ENCODE assay signal across 8 cellular contexts in the genomic region with DNA sequence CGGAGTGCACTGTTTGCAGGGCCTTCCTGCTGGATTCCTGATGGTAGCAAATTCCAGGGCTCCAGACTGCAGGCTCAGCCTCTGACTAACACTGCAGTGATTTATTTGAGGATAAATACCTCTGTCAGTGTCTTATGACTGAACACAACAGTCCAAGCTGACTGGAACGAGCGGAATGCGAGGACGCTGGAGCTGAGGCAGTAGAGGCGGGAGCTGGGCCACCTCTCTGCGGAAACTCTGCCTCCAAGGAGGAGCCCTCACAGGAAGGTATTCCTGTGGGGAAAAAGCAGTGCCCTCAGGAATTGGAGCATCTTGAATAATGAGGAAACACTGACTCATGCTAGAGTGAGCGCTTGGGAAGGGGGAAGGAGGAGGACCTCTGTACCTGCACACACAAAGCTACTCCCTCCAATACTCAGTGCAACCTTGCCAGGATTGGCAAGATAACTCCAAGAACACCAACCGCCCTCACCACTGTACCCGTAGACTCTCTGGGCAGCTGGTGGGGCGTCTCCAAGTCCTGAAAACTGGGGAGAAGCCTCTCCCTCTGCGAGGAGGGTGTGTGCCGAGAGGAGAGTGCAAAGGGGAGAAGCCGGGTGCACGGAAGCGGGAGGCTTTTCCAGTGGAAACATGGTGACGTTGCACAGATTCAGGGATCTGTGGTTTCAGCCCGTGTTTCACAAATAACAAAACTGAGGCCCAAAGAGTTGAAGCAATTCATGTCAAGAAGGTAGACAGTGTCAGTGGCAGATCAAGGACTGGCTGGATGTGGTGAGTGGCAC. TPM values are rescaled to one million over a fixed set of nuclear protein-coding genes. Genes with fewer than 3 reads are reported as not detected.
DNase-seq lines count a peak whose midpoint lies in the region; ATAC-seq and TF ChIP-seq lines count a peak whose summit lies in the region.

No MANE protein-coding gene starts in this region.

- peaks cover 42% of the 10 kb centered on the region for H3K4me1 ChIP-seq in PC-3 (ENCODE audit: insufficient read depth, low read length)
- peaks cover 21 to 29% of the 10 kb centered on the region in 2 donors for H3K4me1 ChIP-seq in uterus

- no peak for TF ChIP-seq POLR2A in uterus (IDR thresholded peaks at IDR 0.05)

- peak overlapping the region; percentile 51; the same call in 1 of the 2 replicates for H3K4me3 ChIP-seq in PC-3 (ENCODE audit: low read length)
- H3K4me3 ChIP-seq in uterus = no peak overlapping the region

- H3K27me3 ChIP-seq in PC-3 (ENCODE audit: low read length) = no peaks in the 10 kb centered on the region
- H3K27me3 ChIP-seq in uterus = no peaks in the 10 kb centered on the region

- H3F3A ChIP-seq in PC-3 (ENCODE audit: low read length, unreplicated experiment) = peaks cover 6% of the 10 kb centered on the region

- H3K79me2 ChIP-seq in PC-3 (ENCODE audit: low read length) = peaks cover 73% of the 10 kb centered on the region

- peaks cover 8% of the 10 kb centered on the region for H4K20me1 ChIP-seq in PC-3 (ENCODE audit: low read length)

- in situ Hi-C loops in GM13977 (cut with MboI; ENCODE audit: low pct_unique_long_range_greater_than_20kb, low sequenced_read_pairs, unreplicated experiment) = no loop called here

- H3K27ac ChIP-seq in PC-3 (ENCODE audit: low read length) (peak overlapping the region; percentile 88), uterus (peak overlapping the region; percentile 86 to 94)

- H3K36me3 ChIP-seq in PC-3 (ENCODE audit: low read depth, low read length) (0 out of 2 replicates have a peak, but pooled peaks cover 6% of the 10 kb centered on the region), uterus (no peaks in the 10 kb centered on the region)

- peak overlapping the region; percentile 85 for H3K27ac Mint-ChIP-seq in endothelial cell (ENCODE audit: unreplicated experiment)
- peak overlapping the region; percentile 96 for H3K27ac Mint-ChIP-seq in mesothelial cell of epicardium

- H3K4me3 Mint-ChIP-seq in endothelial cell (ENCODE audit: unreplicated experiment) = peak overlapping the region; percentile 14
- H3K4me3 Mint-ChIP-seq in mesothelial cell of epicardium = no peak overlapping the region

- peak; percentile 96 for ATAC-seq in PC-3

- CTCF ChIA-PET in PC-3 (lab: Charles Lee) = interaction anchor here (0.6 to 0.8 kb wide), 3 partner anchors 24 to 61 kb away, joined by 3 read pairs; no protein-coding TSS in a partner anchor

- H3K4me2 ChIP-seq in PC-3 (ENCODE audit: low read length) = peak overlapping the region; percentile 80

- H3K27me3 Mint-ChIP-seq in endothelial cell (ENCODE audit: unreplicated experiment) = peaks cover 14% of the 10 kb centered on the region
- H3K27me3 Mint-ChIP-seq in mesothelial cell of epicardium (ENCODE audit: low read depth) = no peaks in the 10 kb centered on the region

- no TSS peak for BruUV-seq in PC-3 (replicated peaks; lab: Mats Ljungman, UMichigan)

- H3K36me3 Mint-ChIP-seq in endothelial cell (ENCODE audit: low read depth, unreplicated experiment) (peaks cover 56% of the 10 kb centered on the region), mesothelial cell of epicardium (peaks cover 38% of the 10 kb centered on the region)

- no peaks in the 10 kb centered on the region for H3K9me2 ChIP-seq in PC-3 (replicated peaks; ENCODE audit: low read length)

- no peaks in the 10 kb centered on the region for H3K9me3 ChIP-seq in PC-3 (ENCODE audit: low read length)
- no peaks in the 10 kb centered on the region for H3K9me3 ChIP-seq in uterus

- intact Hi-C loops in PC-3 (cut with micrococcal nuclease) (loop anchor here (1.0 kb wide), 2 partner anchors 32 to 42 kb away; no protein-coding TSS in a partner anchor), uterus (cut with DNase I; ENCODE audit: low total_unique reads) (no loop called here)

- H3K9me3 Mint-ChIP-seq in endothelial cell (ENCODE audit: unreplicated experiment) (peaks cover 5% of the 10 kb centered on the region), mesothelial cell of epicardium (peaks cover 8% of the 10 kb centered on the region)

- POLR2A ChIA-PET in PC-3 (lab: Charles Lee; ENCODE audit: unreplicated experiment) = interaction anchor here (0.6 to 1.4 kb wide), 2 partner anchors 26 to 43 kb away, joined by 4 to 5 read pairs; partner anchors contain the start of gene VGLL4

- H3K4me1 Mint-ChIP-seq in endothelial cell (ENCODE audit: unreplicated experiment) (peaks cover 52% of the 10 kb centered on the region), mesothelial cell of epicardium (peaks cover 68% of the 10 kb centered on the region)

- DNase-seq in AG08396 (ENCODE audit: low spot score) = peak; percentile 84
- peak; percentile 99 for DNase-seq in PC-3
- DNase-seq in endothelial cell (ENCODE audit: low spot score) = peak; percentile 63
- DNase-seq in mesothelial cell of epicardium (ENCODE audit: low spot score in 2 of 2, unreplicated experiment in 2 of 2) = peak; percentile 64 to 78
- DNase-seq in uterus = peak; percentile 80 to 84
- DNase-seq in GM13977 (ENCODE audit: low spot score) = no peak
- no peak for DNase-seq in NCI-H2227 treated with DMSO at 0.1 percent for 48 hours (lab: John Stamatoyannopoulos, UW)
- no peak for DNase-seq in activated gamma-delta T cell treated with Interleukin-2 at 50 U/mL for 16 hours

- no peak overlapping the region for H2AFZ ChIP-seq in PC-3 (ENCODE audit: low read length)

- peak overlapping the region; percentile 34 for H3K9ac ChIP-seq in PC-3 (ENCODE audit: low read length)

- TF ChIP-seq CTCF in PC-3 (conservative IDR thresholded peaks at IDR 0.05; ENCODE audit: low read depth, low read length) (no peak), endothelial cell (IDR thresholded peaks at IDR 0.05; ENCODE audit: unreplicated experiment) (no peak), mesothelial cell of epicardium (IDR thresholded peaks at IDR 0.05; ENCODE audit: unreplicated experiment) (no peak), uterus (IDR thresholded peaks at IDR 0.05) (no peak), GM13977 (IDR thresholded peaks at IDR 0.05; ENCODE audit: extremely low read depth, insufficient read depth, missing control alignments) (no peak)

RNA-seq across cellular contexts. Expression of gene VGLL4, which starts 43.0 kb away (rescaled TPM):
- total RNA-seq in PC-3 (2014; rRNA removed) = 40.5 and 46.3 TPM in 2 replicates
- 120 TPM for total RNA-seq in endothelial cell (ENCODE audit: unreplicated experiment)
- total RNA-seq in mesothelial cell of epicardium = 137 to 140 TPM (median 138 TPM) in 3 replicates
- 100 to 1,000 TPM in 3 of 4 donors, 10 to 100 TPM in 1; 79.3 to 144 (median 143) TPM for total RNA-seq in uterus

Comparison
In these comparisons a context has a peak if more than half of its experiments do, and no peak if none do; other contexts are left out.
1. DNase-seq: peak in AG08396 (single experiment), PC-3 (single experiment), endothelial cell (single experiment), mesothelial cell of epicardium (2 of 2) and uterus (2 of 2); none in GM13977 (single experiment), NCI-H2227 treated with DMSO at 0.1 percent for 48 hours (single experiment) and activated gamma-delta T cell treated with Interleukin-2 at 50 U/mL for 16 hours (single experiment).